ENCODE assay signal across 7 cellular contexts in the genomic region with DNA sequence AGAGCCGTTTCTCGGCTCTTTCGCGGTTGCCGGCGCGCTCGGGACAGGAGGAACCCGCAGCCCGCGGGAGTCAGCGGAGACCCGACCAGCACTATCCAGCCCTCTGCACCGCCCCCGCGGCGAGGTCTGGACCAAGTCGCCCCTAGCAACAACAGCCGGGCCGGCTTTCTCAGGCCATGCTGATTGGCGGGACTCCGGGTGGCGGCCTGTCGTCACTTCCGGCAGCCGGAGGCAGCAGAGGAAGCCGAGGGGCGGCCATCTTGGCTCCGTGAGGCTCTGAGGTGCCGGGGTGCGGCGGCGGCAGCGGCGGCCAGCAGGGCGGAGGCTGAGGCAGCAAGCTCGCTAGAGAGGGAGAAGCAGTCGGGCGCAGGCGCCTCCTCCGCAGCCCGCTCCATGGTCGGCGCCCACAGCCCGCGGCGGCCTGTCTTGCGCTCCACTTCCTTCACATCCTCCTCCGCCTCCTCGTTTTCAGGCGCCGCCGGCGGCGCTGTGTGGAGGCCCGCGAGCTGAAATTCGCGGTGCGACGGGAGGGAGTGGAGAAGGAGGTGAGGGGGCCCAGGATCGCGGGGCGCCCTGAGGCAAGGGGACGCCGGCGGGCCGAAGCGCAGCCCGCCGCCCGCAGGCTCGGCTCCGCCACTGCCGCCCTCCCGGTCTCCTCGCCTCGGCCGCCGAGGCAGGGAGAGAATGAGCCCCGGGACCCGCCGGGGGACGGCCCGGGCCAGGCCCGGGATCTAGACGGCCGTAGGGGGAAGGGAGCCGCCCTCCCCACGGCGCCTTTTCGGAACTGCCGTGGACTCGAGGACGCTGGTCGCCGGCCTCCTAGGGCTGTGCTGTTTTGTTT. TPM values are rescaled to one million over a fixed set of nuclear protein-coding genes. Genes with fewer than 3 reads are reported as not detected.
DNase-seq lines count a peak whose midpoint lies in the region; ATAC-seq and TF ChIP-seq lines count a peak whose summit lies in the region.

A gene (plus strand): TSS at position 263 of the 841 bp plus-strand sequence. CDS start 615 bp downstream, outside the sequence.

- WGBS in hepatocyte (ENCODE audit: low lambda C conversion rate, missing lambda C conversion rate), result 1% methylated on average over 85 of the region's 97 CpGs

- peaks cover 48% of the 10 kb centered on the region for H3K79me2 ChIP-seq in hepatocyte

- TF ChIP-seq CTCF in hepatocyte (IDR thresholded peaks at IDR 0.05; ENCODE audit: poor library complexity), result peak; percentile 17

- H3K9me3 ChIP-seq in hepatocyte (ENCODE audit: low read depth), result no peaks in the 10 kb centered on the region

- H3K27me3 ChIP-seq in hepatocyte, result no peaks in the 10 kb centered on the region

- ATAC-seq in GM18511 (IDR thresholded peaks at IDR 0.05; ENCODE audit: unreplicated experiment) (peak; percentile 96), HG03039 (IDR thresholded peaks at IDR 0.05; ENCODE audit: unreplicated experiment) (peak; percentile 93)

- no peaks in the 10 kb centered on the region for H3K9me2 ChIP-seq in hepatocyte (replicated peaks; ENCODE audit: insufficient read depth)

- H3K4me1 ChIP-seq in hepatocyte (ENCODE audit: insufficient read depth), result peaks cover 18% of the 10 kb centered on the region

- peak within 1 kb of the TSS; percentile 98 for H3K27ac ChIP-seq in hepatocyte

- H3K36me3 ChIP-seq in hepatocyte (replicated peaks; ENCODE audit: insufficient read depth, low read depth), result no peaks in the 10 kb centered on the region

- peak within 1 kb of the TSS; percentile 91 for H3K4me2 ChIP-seq in hepatocyte

- DNase-seq in NCI-H2081 (lab: John Stamatoyannopoulos, UW) (peak; percentile 98), T1000 (lab: John Stamatoyannopoulos, UW) (peak; percentile 92), astrocyte of the hippocampus (ENCODE audit: low read depth, low spot score) (peak; percentile 99), hepatocyte (ENCODE audit: low spot score) (peak; percentile 99), renal cortical epithelial cell (ENCODE audit: low read depth) (peak; percentile 88)

- H3K4me3 ChIP-seq in hepatocyte, result peak within 1 kb of the TSS; percentile 93

- H2AFZ ChIP-seq in hepatocyte, result peak within 1 kb of the TSS; percentile 81

- H4K20me1 ChIP-seq in hepatocyte (ENCODE audit: insufficient read depth, poor library complexity, severe bottlenecking), result peaks cover 38% of the 10 kb centered on the region

RNA-seq across cellular contexts. Expression of the gene that starts here (rescaled TPM):
- total RNA-seq in hepatocyte (59.2 and 71.7 TPM in 2 replicates), renal cortical epithelial cell (68.8 and 100 TPM in 2 replicates)
- 56.3 and 76.7 TPM in 2 replicates for polyA plus RNA-seq in hepatocyte

Comparison
In these comparisons a context has a peak if more than half of its experiments do, and no peak if none do; other contexts are left out.
1. Peak in every context shown above with its lines: DNase-seq, ATAC-seq, H3K4me3 ChIP-seq and H3K27ac ChIP-seq.